In genomic region chr12:56450241-56450640, GRCh38 we compare ENCODE assay signal across 1 cellular context.
TF ChIP-seq lines count a peak whose summit lies in the region.

No MANE protein-coding gene starts in this region.

TF ChIP-seq in H1, 55 proteins besides CTCF, POLR2A, EP300 and RAD21:
- no peak for TF ChIP-seq CHD1 (IDR thresholded peaks at IDR 0.05; ENCODE audit: low read depth, low read length)
- TF ChIP-seq CEBPB (IDR thresholded peaks at IDR 0.05; ENCODE audit: low read depth, low read length): no peak
- no peak for TF ChIP-seq TAF1 (IDR thresholded peaks at IDR 0.05; ENCODE audit: low read depth, low read length)
- TF ChIP-seq MAFK (IDR thresholded peaks at IDR 0.05; ENCODE audit: low read depth, low read length): no peak
- no peak for TF ChIP-seq SIRT6 (IDR thresholded peaks at IDR 0.05; ENCODE audit: low read length)
- no peak for TF ChIP-seq SUZ12 (IDR thresholded peaks at IDR 0.05; ENCODE audit: low read length)
- no peak for TF ChIP-seq GABPA (IDR thresholded peaks at IDR 0.05; ENCODE audit: borderline replicate concordance, insufficient read depth, low read length)
- no peak for TF ChIP-seq CBX5 (IDR thresholded peaks at IDR 0.05; ENCODE audit: low read depth, low read length)
- no peak for TF ChIP-seq POU5F1 (IDR thresholded peaks at IDR 0.05; ENCODE audit: low read depth, low read length)
- TF ChIP-seq RNF2 (IDR thresholded peaks at IDR 0.05; ENCODE audit: borderline replicate concordance, low read depth, low read length, missing control alignments, poor library complexity, severe bottlenecking): no peak
- no peak for TF ChIP-seq RFX5 (IDR thresholded peaks at IDR 0.05; ENCODE audit: borderline replicate concordance, low read depth, low read length)
- TF ChIP-seq CHD2 (IDR thresholded peaks at IDR 0.05; ENCODE audit: low read length): no peak
- no peak for TF ChIP-seq KDM4A (IDR thresholded peaks at IDR 0.05; ENCODE audit: low read depth, low read length, severe bottlenecking)
- TF ChIP-seq HDAC6 (IDR thresholded peaks at IDR 0.05; ENCODE audit: low read depth, low read length): no peak
- no peak for TF ChIP-seq NANOG (IDR thresholded peaks at IDR 0.05; ENCODE audit: insufficient read depth, low read depth, low read length, poor library complexity, severe bottlenecking)
- TF ChIP-seq SAP30 (IDR thresholded peaks at IDR 0.05; ENCODE audit: insufficient read depth, insufficient replicate concordance, low read length): no peak
- TF ChIP-seq FOSL1 (IDR thresholded peaks at IDR 0.05; ENCODE audit: insufficient read depth, low read depth, low read length): no peak
